Comparison of ENCODE assay signal across 21 cellular contexts in genomic region chr7:122402235-122402634, GRCh38.
"Had no signal": no experiment of that assay in that cellular context is flagged by ENCODE, and none has a peak within 500 bp of the region (broad histone marks: within the 10 kb centered on the region; RNA-seq: fewer than 3 reads in every experiment).

No MANE protein-coding gene starts in this region.

- H3K4me1 Mint-ChIP-seq: activated CD4-positive, alpha-beta memory T cell treated with anti-CD3 and anti-CD28 coated beads, Interleukin-2, amount 10 ng/mL, durations not matched to agents 7 days and 5 days; activated CD4-positive, alpha-beta T cell treated with anti-CD3 and anti-CD28 coated beads, Interleukin-2, amount 10 ng/mL, durations not matched to agents 24 days and 14 days; activated naive CD4-positive, alpha-beta T cell treated with anti-CD3 and anti-CD28 coated beads, Interleukin-2, amount 10 ng/mL, durations not matched to agents 7 days and 5 days; natural killer cell had no signal

- FAIRE-seq: endometrium had no signal

- H3K27me3 Mint-ChIP-seq: activated CD4-positive, alpha-beta memory T cell treated with anti-CD3 and anti-CD28 coated beads, Interleukin-2, amount 10 ng/mL, durations not matched to agents 7 days and 5 days; activated CD4-positive, alpha-beta T cell treated with anti-CD3 and anti-CD28 coated beads, Interleukin-2, amount 10 ng/mL, durations not matched to agents 24 days and 14 days; activated naive CD4-positive, alpha-beta T cell treated with anti-CD3 and anti-CD28 coated beads, Interleukin-2, amount 10 ng/mL, durations not matched to agents 7 days and 5 days had no signal

- H3K36me3 Mint-ChIP-seq: activated naive CD4-positive, alpha-beta T cell treated with anti-CD3 and anti-CD28 coated beads, Interleukin-2, amount 10 ng/mL, durations not matched to agents 7 days and 5 days; mesothelial cell of epicardium; natural killer cell had no signal

- H3K9me3 ChIP-seq: left ventricle myocardium inferior, neutrophil, ovary, prostate gland, spleen, upper lobe of right lung had no signal

- H3K36me3 ChIP-seq: neutrophil, ovary, prostate gland, spleen, upper lobe of right lung had no signal

- H3K9me3 Mint-ChIP-seq: activated CD4-positive, alpha-beta memory T cell treated with anti-CD3 and anti-CD28 coated beads, Interleukin-2, amount 10 ng/mL, durations not matched to agents 7 days and 5 days; activated CD4-positive, alpha-beta T cell treated with anti-CD3 and anti-CD28 coated beads, Interleukin-2, amount 10 ng/mL, durations not matched to agents 24 days and 14 days; mesothelial cell of epicardium had no signal

- DNase-seq: activated CD4-positive, alpha-beta memory T cell treated with anti-CD3 and anti-CD28 coated beads, Interleukin-2, amount 10 ng/mL, durations not matched to agents 7 days and 5 days; activated CD4-positive, alpha-beta T cell treated with anti-CD3 and anti-CD28 coated beads, Interleukin-2, amount 10 ng/mL, durations not matched to agents 24 days and 14 days; activated effector memory CD4-positive, alpha-beta T cell treated with Interleukin-2 at 50 U/mL for 16 hours; activated naive CD4-positive, alpha-beta T cell treated with anti-CD3 and anti-CD28 coated beads, Interleukin-2, amount 10 ng/mL, durations not matched to agents 7 days and 5 days; activated T-cell treated with anti-CD3 and anti-CD28 coated beads, Interleukin-2, amount 50 U/mL, for 72 hours; amygdala; cerebellar nuclear complex; cortex of kidney; left ventricle myocardium inferior; natural killer cell; ovary; spleen; stimulated activated CD4-positive, alpha-beta T cell treated with anti-CD3 and anti-CD28 coated beads, Interleukin-4, amount 100 ng/mL, for 24 hours; stimulated activated naive CD8-positive, alpha-beta T cell treated with anti-CD3 and anti-CD28 coated beads, Interleukin-15, Interleukin-2, amounts not matched to agents 100 U/mL and 50 U/mL, for 24 hours; T1000; upper lobe of right lung had no signal

- H3K4me3 ChIP-seq: left ventricle myocardium inferior, ovary, prostate gland, spleen, upper lobe of right lung had no signal

- H3K27me3 ChIP-seq: neutrophil, ovary, spleen, upper lobe of right lung had no signal

- H3K27ac ChIP-seq: left ventricle myocardium inferior, neutrophil, ovary, prostate gland, spleen, upper lobe of right lung had no signal

- H3K4me1 ChIP-seq: left ventricle myocardium inferior, prostate gland, spleen, upper lobe of right lung had no signal

- H3K4me3 Mint-ChIP-seq: activated CD4-positive, alpha-beta memory T cell treated with anti-CD3 and anti-CD28 coated beads, Interleukin-2, amount 10 ng/mL, durations not matched to agents 7 days and 5 days; activated CD4-positive, alpha-beta T cell treated with anti-CD3 and anti-CD28 coated beads, Interleukin-2, amount 10 ng/mL, durations not matched to agents 24 days and 14 days; activated naive CD4-positive, alpha-beta T cell treated with anti-CD3 and anti-CD28 coated beads, Interleukin-2, amount 10 ng/mL, durations not matched to agents 7 days and 5 days; activated T-cell treated with anti-CD3 and anti-CD28 coated beads, Interleukin-2, amount 50 U/mL, for 72 hours; mesothelial cell of epicardium; natural killer cell; T-helper 1 cell treated with Interleukin-12 subunit alpha and Interleukin-12 subunit beta and Interleukin-4 antibody, amounts not matched to agents 30 μg/mL and 1 μg/mL, for 36 hours had no signal

- H3K27ac Mint-ChIP-seq: activated CD4-positive, alpha-beta memory T cell treated with anti-CD3 and anti-CD28 coated beads, Interleukin-2, amount 10 ng/mL, durations not matched to agents 7 days and 5 days; activated CD4-positive, alpha-beta T cell treated with anti-CD3 and anti-CD28 coated beads, Interleukin-2, amount 10 ng/mL, durations not matched to agents 24 days and 14 days; activated naive CD4-positive, alpha-beta T cell treated with anti-CD3 and anti-CD28 coated beads, Interleukin-2, amount 10 ng/mL, durations not matched to agents 7 days and 5 days; activated T-cell treated with anti-CD3 and anti-CD28 coated beads, Interleukin-2, amount 50 U/mL, for 72 hours; mesothelial cell of epicardium; natural killer cell; T-helper 1 cell treated with Interleukin-12 subunit alpha and Interleukin-12 subunit beta and Interleukin-4 antibody, amounts not matched to agents 30 μg/mL and 1 μg/mL, for 36 hours had no signal
